Comparison of ENCODE assay signal across 7 cellular contexts in genomic region chr7:143003393-143004051, GRCh38. TPM values are rescaled to one million over a fixed set of nuclear protein-coding genes. Genes with fewer than 3 reads are reported as not detected.
DNase-seq lines count a peak whose midpoint lies in the region; ATAC-seq and TF ChIP-seq lines count a peak whose summit lies in the region.

No MANE protein-coding gene starts in this region.

- peak overlapping the region; percentile 4 for H3K27ac Mint-ChIP-seq in T-helper 17 cell

- peak overlapping the region; percentile 82 for H3K4me3 Mint-ChIP-seq in T-helper 17 cell

- peaks cover 12% of the 10 kb centered on the region for H3K27me3 Mint-ChIP-seq in T-helper 17 cell

- H3K36me3 Mint-ChIP-seq in T-helper 17 cell (ENCODE audit: low read depth), result peaks cover 2% of the 10 kb centered on the region

- no peaks in the 10 kb centered on the region for H3K36me3 ChIP-seq in lung (ENCODE audit: control insufficient read depth in 2 of 2, insufficient read depth in 2 of 2, low read length in 2 of 2)

- H3K4me1 ChIP-seq in lung (ENCODE audit: control insufficient read depth in 2 of 2, insufficient read depth in 2 of 2, low read length in 2 of 2), result peaks cover 0 to 2% of the 10 kb centered on the region in 2 donors

- ATAC-seq in GM21526 (IDR thresholded peaks at IDR 0.05; ENCODE audit: low FRiP score, unreplicated experiment), result peak; percentile 60
- peak; percentile 81 for ATAC-seq in T-helper 17 cell
- ATAC-seq in lung (ENCODE audit: insufficient read depth, low FRiP score), result peak; percentile 78

- peak; percentile 33 for DNase-seq in GDM1 (lab: John Stamatoyannopoulos, UW)
- DNase-seq in LNCaP clone FGC (ENCODE audit: low read depth), result peak; percentile 22
- peak in 1 of 3 donors; percentile 17 for DNase-seq in T-helper 17 cell
- DNase-seq in dedifferentiated amniotic fluid mesenchymal stem cell (ENCODE audit: extremely low spot score), result peak; percentile 47
- DNase-seq in lung (ENCODE audit: low spot score), result no peak
- peak; percentile 76 for DNase-seq in superior temporal gyrus (ENCODE audit: extremely low spot score)

- H3K9me3 ChIP-seq in T-helper 17 cell (ENCODE audit: control insufficient read depth, low read length, poor library complexity, severe bottlenecking), result no peaks in the 10 kb centered on the region
- no peaks in the 10 kb centered on the region for H3K9me3 ChIP-seq in lung (ENCODE audit: control insufficient read depth in 2 of 2, insufficient read depth in 1 of 2, low read length in 1 of 2)

- H3K27me3 ChIP-seq in lung (ENCODE audit: control insufficient read depth, insufficient read depth), result no peaks in the 10 kb centered on the region

- TF ChIP-seq CTCF in LNCaP clone FGC (IDR thresholded peaks at IDR 0.05; ENCODE audit: control insufficient read depth, extremely low read depth, insufficient read depth) (peak; percentile 75), lung (IDR thresholded peaks at IDR 0.05; ENCODE audit: control extremely low read depth, extremely low read depth) (peak; percentile 52)

- 34% methylated on average over 6 of the region's 6 CpGs for WGBS in lung, 2 donors

- peaks cover 10% of the 10 kb centered on the region for H3K4me1 Mint-ChIP-seq in T-helper 17 cell

- no peak overlapping the region for H3K27ac ChIP-seq in lung (ENCODE audit: low read depth in 1 of 2, low read length in 1 of 2)

- peak overlapping the region; percentile 48 for H3K4me3 ChIP-seq in LNCaP clone FGC (ENCODE audit: low read depth, low read length)
- H3K4me3 ChIP-seq in lung, result no peak overlapping the region

RNA-seq across cellular contexts. Expression of gene OR9A2, which starts 23.4 kb away (rescaled TPM):
- not detected for total RNA-seq in T-helper 17 cell
- total RNA-seq in lung, result under 1 TPM in 1 of 2 donors, not detected in 1; 0.82 TPM
- polyA plus RNA-seq in lung, result not detected

RNA-seq across cellular contexts. Expression of gene KEL, which starts 41.4 kb away (rescaled TPM):
- total RNA-seq in T-helper 17 cell, result 1 to 10 TPM in 1 of 2 donors, under 1 TPM in 1; 0.52 to 3.3 TPM
- 1 to 10 TPM in 1 of 2 donors, under 1 TPM in 1; 0.52 to 8.3 TPM for total RNA-seq in lung
- polyA plus RNA-seq in lung, result 1 to 10 TPM in 1 of 2 donors, under 1 TPM in 1; 0.23 to 1.6 TPM

RNA-seq across cellular contexts. Expression of gene OR6V1, which starts 48.6 kb away (rescaled TPM):
- total RNA-seq in T-helper 17 cell (not detected), lung (not detected)
- not detected for polyA plus RNA-seq in lung
